In genomic region chr3:4629095-4630007, GRCh38 we compare ENCODE assay signal across 20 cellular contexts.
DNase-seq lines count a peak whose midpoint lies in the region; ATAC-seq lines count a peak whose summit lies in the region.
"Had no signal": no experiment of that assay in that cellular context is flagged by ENCODE, and none has a peak within 500 bp of the region (broad histone marks: within the 10 kb centered on the region; RNA-seq: fewer than 3 reads in every experiment).

No MANE protein-coding gene starts in this region.

- H3K9me3 Mint-ChIP-seq in stimulated activated naive CD8-positive, alpha-beta T cell treated with anti-CD3 and anti-CD28 coated beads, Interleukin-15, Interleukin-2, amounts not matched to agents 100 ng/mL and 50 ng/mL, for 24 hours: no peaks in the 10 kb centered on the region
- no peaks in the 10 kb centered on the region for H3K9me3 Mint-ChIP-seq in stimulated activated naive CD8-positive, alpha-beta T cell treated with anti-CD3 and anti-CD28 coated beads, Interleukin-15, amount 100 ng/mL, for 72 hours
- no peaks in the 10 kb centered on the region for H3K9me3 Mint-ChIP-seq in dendritic cell treated with granulocyte-macrophage colony-stimulating factor and Interleukin-4, amounts not matched to agents 40 ng/mL and 50 ng/mL, for 4 days
- H3K9me3 Mint-ChIP-seq: CD4-positive, alpha-beta T cell; GM23338 had no signal

- no peak for DNase-seq in stimulated activated naive CD8-positive, alpha-beta T cell treated with anti-CD3 and anti-CD28 coated beads, Interleukin-15, amount 100 ng/mL, for 72 hours
- DNase-seq in NCI-H460 (ENCODE audit: extremely low read depth, low read depth): peak; percentile 9
- DNase-seq in stimulated activated CD4-positive, alpha-beta T cell treated with anti-CD3 and anti-CD28 coated beads, Interleukin-2, amount 100 ng/mL, for 24 hours: no peak
- DNase-seq: BE2C; CD4-positive, alpha-beta T cell; DND-41; HCEC 1CT; NCI-H1105; NCI-H146; NCI-H2029; NCI-H226; NCI-H526; PC-3; Right ventricle myocardium superior had no signal

- H3K4me3 Mint-ChIP-seq in stimulated activated naive CD8-positive, alpha-beta T cell treated with anti-CD3 and anti-CD28 coated beads, Interleukin-15, Interleukin-2, amounts not matched to agents 100 ng/mL and 50 ng/mL, for 24 hours: no peak overlapping the region
- no peak overlapping the region for H3K4me3 Mint-ChIP-seq in stimulated activated naive CD8-positive, alpha-beta T cell treated with anti-CD3 and anti-CD28 coated beads, Interleukin-15, amount 100 ng/mL, for 72 hours
- H3K4me3 Mint-ChIP-seq in dendritic cell treated with granulocyte-macrophage colony-stimulating factor and Interleukin-4, amounts not matched to agents 40 ng/mL and 50 ng/mL, for 4 days: no peak overlapping the region
- H3K4me3 Mint-ChIP-seq: CD4-positive, alpha-beta T cell; GM23338 had no signal

- H3K4me1 Mint-ChIP-seq in stimulated activated naive CD8-positive, alpha-beta T cell treated with anti-CD3 and anti-CD28 coated beads, Interleukin-15, Interleukin-2, amounts not matched to agents 100 ng/mL and 50 ng/mL, for 24 hours (ENCODE audit: low read depth): peaks cover 8% of the 10 kb centered on the region
- H3K4me1 Mint-ChIP-seq in stimulated activated naive CD8-positive, alpha-beta T cell treated with anti-CD3 and anti-CD28 coated beads, Interleukin-15, amount 100 ng/mL, for 72 hours: peaks cover 9% of the 10 kb centered on the region
- peaks cover 30% of the 10 kb centered on the region for H3K4me1 Mint-ChIP-seq in dendritic cell treated with granulocyte-macrophage colony-stimulating factor and Interleukin-4, amounts not matched to agents 40 ng/mL and 50 ng/mL, for 4 days (ENCODE audit: low read depth)
- H3K4me1 Mint-ChIP-seq: GM23338 had no signal

- H3K27ac Mint-ChIP-seq in stimulated activated naive CD8-positive, alpha-beta T cell treated with anti-CD3 and anti-CD28 coated beads, Interleukin-15, Interleukin-2, amounts not matched to agents 100 ng/mL and 50 ng/mL, for 24 hours: peak overlapping the region; percentile 21
- H3K27ac Mint-ChIP-seq in stimulated activated naive CD8-positive, alpha-beta T cell treated with anti-CD3 and anti-CD28 coated beads, Interleukin-15, amount 100 ng/mL, for 72 hours: peak overlapping the region in 1 of 2 donors; percentile 35
- peak overlapping the region; percentile 33 for H3K27ac Mint-ChIP-seq in dendritic cell treated with granulocyte-macrophage colony-stimulating factor and Interleukin-4, amounts not matched to agents 40 ng/mL and 50 ng/mL, for 4 days
- H3K27ac Mint-ChIP-seq: CD4-positive, alpha-beta T cell; GM23338 had no signal

- ATAC-seq in stimulated activated naive CD8-positive, alpha-beta T cell treated with anti-CD3 and anti-CD28 coated beads, Interleukin-15, amount 100 ng/mL, for 72 hours: no peak
- ATAC-seq in GM18502 (IDR thresholded peaks at IDR 0.05; ENCODE audit: poor library complexity, unreplicated experiment): no peak
- no peak for ATAC-seq in GM21737 (IDR thresholded peaks at IDR 0.05; ENCODE audit: unreplicated experiment)
- ATAC-seq: A549, GM23338, PC-3 had no signal

- intact Hi-C loops in dendritic cell treated with granulocyte-macrophage colony-stimulating factor and Interleukin-4, amounts not matched to agents 40 ng/mL and 50 ng/mL, for 4 days (cut with micrococcal nuclease): loop anchor here (5.0 kb wide), 1 partner anchor 112 kb away; no protein-coding TSS in a partner anchor

- peaks cover 15% of the 10 kb centered on the region for H3K36me3 Mint-ChIP-seq in stimulated activated naive CD8-positive, alpha-beta T cell treated with anti-CD3 and anti-CD28 coated beads, Interleukin-15, Interleukin-2, amounts not matched to agents 100 ng/mL and 50 ng/mL, for 24 hours (ENCODE audit: low read depth)
- peaks cover 7% of the 10 kb centered on the region for H3K36me3 Mint-ChIP-seq in dendritic cell treated with granulocyte-macrophage colony-stimulating factor and Interleukin-4, amounts not matched to agents 40 ng/mL and 50 ng/mL, for 4 days (ENCODE audit: low read depth)

- H3K27me3 Mint-ChIP-seq in stimulated activated naive CD8-positive, alpha-beta T cell treated with anti-CD3 and anti-CD28 coated beads, Interleukin-15, Interleukin-2, amounts not matched to agents 100 ng/mL and 50 ng/mL, for 24 hours: no peaks in the 10 kb centered on the region
- no peaks in the 10 kb centered on the region for H3K27me3 Mint-ChIP-seq in stimulated activated naive CD8-positive, alpha-beta T cell treated with anti-CD3 and anti-CD28 coated beads, Interleukin-15, amount 100 ng/mL, for 72 hours
- no peaks in the 10 kb centered on the region for H3K27me3 Mint-ChIP-seq in dendritic cell treated with granulocyte-macrophage colony-stimulating factor and Interleukin-4, amounts not matched to agents 40 ng/mL and 50 ng/mL, for 4 days
- H3K27me3 Mint-ChIP-seq: CD4-positive, alpha-beta T cell had no signal
